ENCODE assay signal across 11 cellular contexts in the genomic region with DNA sequence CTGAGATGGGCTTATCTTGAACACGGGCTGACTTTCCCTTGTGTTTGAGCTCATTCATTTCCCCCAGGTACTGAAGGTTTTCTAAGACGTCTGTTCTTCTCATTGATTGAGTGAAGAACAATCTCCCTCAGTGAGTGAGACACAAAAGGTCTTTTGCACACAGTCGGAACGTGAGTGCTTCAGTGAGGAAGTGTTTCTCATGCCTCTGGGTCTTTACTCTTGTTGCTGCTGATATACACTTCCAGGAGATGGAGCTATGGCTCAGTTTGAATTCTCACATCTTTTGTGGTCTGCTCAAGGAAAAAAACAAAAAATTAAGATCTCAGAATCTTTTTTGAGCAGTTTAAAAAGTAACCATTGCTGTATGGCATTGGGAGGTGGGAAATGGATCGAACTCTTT.
DNase-seq lines count a peak whose midpoint lies in the region; ATAC-seq, FAIRE-seq and TF ChIP-seq lines count a peak whose summit lies in the region.
"Had no signal": no experiment of that assay in that cellular context is flagged by ENCODE, and none has a peak within 500 bp of the region (broad histone marks: within the 10 kb centered on the region; RNA-seq: fewer than 3 reads in every experiment).

No MANE protein-coding gene starts in this region.

- H3K4me1 ChIP-seq in HCT116 (ENCODE audit: control insufficient read depth in 1 of 2, insufficient read depth in 2 of 2, low read length in 2 of 2) = no peaks in the 10 kb centered on the region
- H3K4me1 ChIP-seq: parathyroid adenoma had no signal

- no peak for FAIRE-seq in GM12891 (lab: Jason Lieb, UNC)

- ATAC-seq in HCT116 = peak; percentile 69
- ATAC-seq: activated T-cell treated with anti-CD3 and anti-CD28 coated beads, Interleukin-2, amount 50 U/mL, for 72 hours had no signal

- H3K36me3 ChIP-seq in HCT116 (ENCODE audit: control insufficient read depth in 1 of 2, insufficient read depth in 2 of 2, low read length in 2 of 2) = no peaks in the 10 kb centered on the region

- H3K27me3 ChIP-seq in AG04450 (ENCODE audit: control insufficient read depth, insufficient read depth, low read length) = no peaks in the 10 kb centered on the region
- no peaks in the 10 kb centered on the region for H3K27me3 ChIP-seq in HCT116 (ENCODE audit: insufficient read depth, low read length)

- H3K79me2 ChIP-seq in HCT116 (ENCODE audit: insufficient read depth, low read length) = no peaks in the 10 kb centered on the region
- H3K79me2 ChIP-seq: parathyroid adenoma had no signal

- intact Hi-C loops in HCT116 (cut with micrococcal nuclease) = loop anchor here (1.0 kb wide), 1 partner anchor 267 kb away; no protein-coding TSS in a partner anchor

- DNase-seq in AG04450 (ENCODE audit: low read depth, low spot score) = peak; percentile 3
- DNase-seq in HCT116 (ENCODE audit: low read depth, low spot score) = no peak
- DNase-seq in RKO (ENCODE audit: low spot score) = peak; percentile 7
- DNase-seq in inferior parietal cortex (ENCODE audit: extremely low spot score) = peak; percentile 27
- no peak for DNase-seq in GM12891 (ENCODE audit: insufficient read length, low spot score)
- no peak for DNase-seq in NCI-H510A (lab: John Stamatoyannopoulos, UW)
- DNase-seq in NCI-H2171 (lab: John Stamatoyannopoulos, UW) = no peak
- no peak for DNase-seq in AML-193 (lab: John Stamatoyannopoulos, UW)
- DNase-seq: activated T-cell treated with anti-CD3 and anti-CD28 coated beads, Interleukin-2, amount 50 U/mL, for 72 hours; cortex of kidney had no signal

- no peaks in the 10 kb centered on the region for H4K20me1 ChIP-seq in HCT116 (ENCODE audit: insufficient read depth)

- peak; percentile 25; the same call in 1 of the 2 replicates for TF ChIP-seq RAD21 in HCT116 (IDR thresholded peaks at IDR 0.05; ENCODE audit: low read depth)

- H3K9me2 ChIP-seq in HCT116 (ENCODE audit: insufficient read depth) = no peaks in the 10 kb centered on the region

- no peak overlapping the region for H3K9ac ChIP-seq in HCT116 (ENCODE audit: low read length)
- H3K9ac ChIP-seq: parathyroid adenoma had no signal

- H3K9me3 ChIP-seq in AG04450 (ENCODE audit: control insufficient read depth, insufficient read depth, low read length) (no peaks in the 10 kb centered on the region), HCT116 (ENCODE audit: control insufficient read depth in 1 of 2, insufficient read depth in 1 of 2, low read depth in 1 of 2, low read length in 2 of 2) (no peaks in the 10 kb centered on the region)

- peak; percentile 61 for TF ChIP-seq CTCF in AG04450 (IDR thresholded peaks at IDR 0.05; ENCODE audit: low read depth, low read length)
- TF ChIP-seq CTCF in HCT116 (IDR thresholded peaks at IDR 0.05 in 2 of 3, conservative IDR thresholded peaks at IDR 0.05 in 1 of 3; ENCODE audit: borderline replicate concordance in 1 of 3, insufficient read depth in 1 of 3, low read depth in 2 of 3, low read length in 2 of 3) = peak; percentile 19 to 21 (median 20); a peak in 2 of 6 replicates

- no peak overlapping the region for H2AFZ ChIP-seq in HCT116 (ENCODE audit: low read depth, low read length, poor library complexity, severe bottlenecking)
- H2AFZ ChIP-seq: parathyroid adenoma had no signal

- no peak for TF ChIP-seq POLR2A in HCT116 (IDR thresholded peaks at IDR 0.05; ENCODE audit: borderline replicate concordance, extremely low read depth, insufficient read depth, insufficient read length)
- TF ChIP-seq POLR2A in GM12891 (IDR thresholded peaks at IDR 0.05; ENCODE audit: low read depth, low read length) = no peak

- BruUV-seq in HCT116 (replicated peaks; lab: Mats Ljungman, UMichigan) = no TSS peak

- H3K4me2 ChIP-seq in HCT116 (ENCODE audit: low read length) = no peak overlapping the region

- RAD21 ChIA-PET in HCT116 (lab: Charles Lee; ENCODE audit: low non-redundant PET in 1 of 2, low total read pairs in 2 of 2, uncharacterized antibody in 2 of 2, unreplicated experiment in 2 of 2) = no interaction called here

- CTCF ChIA-PET in AG04450 (lab: Charles Lee) (interaction anchor here (0.6 to 2.5 kb wide), 14 partner anchors 9 to 1189 kb away, joined by 3 to 26 read pairs (median 3); no protein-coding TSS in a partner anchor), HCT116 (lab: Charles Lee) (interaction anchor here (1.1 to 1.6 kb wide), 5 partner anchors 11 to 267 kb away, joined by 3 to 15 read pairs (median 4); no protein-coding TSS in a partner anchor)

- H3K4me3 ChIP-seq in AG04450 (ENCODE audit: low read depth, low read length) = no peak overlapping the region
- no peak overlapping the region for H3K4me3 ChIP-seq in HCT116 (replicated peaks in 1 of 2; ENCODE audit: low read depth in 1 of 2, low read length in 2 of 2)

- POLR2A ChIA-PET in AG04450 (lab: Yijun Ruan, JAX) (interaction anchor here (0.6 kb wide), 1 partner anchor 255 kb away, joined by 3 read pairs; no protein-coding TSS in a partner anchor), HCT116 (lab: Charles Lee) (no interaction called here)

- no peak overlapping the region for H3K27ac ChIP-seq in AG04450 (ENCODE audit: low read depth, low read length)
- no peak overlapping the region for H3K27ac ChIP-seq in HCT116 (ENCODE audit: low read depth, low read length)
- H3K27ac ChIP-seq: parathyroid adenoma had no signal

TF ChIP-seq in HCT116, 20 proteins besides CTCF, POLR2A, EP300 and RAD21:
- TF ChIP-seq ZFX (IDR thresholded peaks at IDR 0.05) = no peak
- TF ChIP-seq, protein P1, sequence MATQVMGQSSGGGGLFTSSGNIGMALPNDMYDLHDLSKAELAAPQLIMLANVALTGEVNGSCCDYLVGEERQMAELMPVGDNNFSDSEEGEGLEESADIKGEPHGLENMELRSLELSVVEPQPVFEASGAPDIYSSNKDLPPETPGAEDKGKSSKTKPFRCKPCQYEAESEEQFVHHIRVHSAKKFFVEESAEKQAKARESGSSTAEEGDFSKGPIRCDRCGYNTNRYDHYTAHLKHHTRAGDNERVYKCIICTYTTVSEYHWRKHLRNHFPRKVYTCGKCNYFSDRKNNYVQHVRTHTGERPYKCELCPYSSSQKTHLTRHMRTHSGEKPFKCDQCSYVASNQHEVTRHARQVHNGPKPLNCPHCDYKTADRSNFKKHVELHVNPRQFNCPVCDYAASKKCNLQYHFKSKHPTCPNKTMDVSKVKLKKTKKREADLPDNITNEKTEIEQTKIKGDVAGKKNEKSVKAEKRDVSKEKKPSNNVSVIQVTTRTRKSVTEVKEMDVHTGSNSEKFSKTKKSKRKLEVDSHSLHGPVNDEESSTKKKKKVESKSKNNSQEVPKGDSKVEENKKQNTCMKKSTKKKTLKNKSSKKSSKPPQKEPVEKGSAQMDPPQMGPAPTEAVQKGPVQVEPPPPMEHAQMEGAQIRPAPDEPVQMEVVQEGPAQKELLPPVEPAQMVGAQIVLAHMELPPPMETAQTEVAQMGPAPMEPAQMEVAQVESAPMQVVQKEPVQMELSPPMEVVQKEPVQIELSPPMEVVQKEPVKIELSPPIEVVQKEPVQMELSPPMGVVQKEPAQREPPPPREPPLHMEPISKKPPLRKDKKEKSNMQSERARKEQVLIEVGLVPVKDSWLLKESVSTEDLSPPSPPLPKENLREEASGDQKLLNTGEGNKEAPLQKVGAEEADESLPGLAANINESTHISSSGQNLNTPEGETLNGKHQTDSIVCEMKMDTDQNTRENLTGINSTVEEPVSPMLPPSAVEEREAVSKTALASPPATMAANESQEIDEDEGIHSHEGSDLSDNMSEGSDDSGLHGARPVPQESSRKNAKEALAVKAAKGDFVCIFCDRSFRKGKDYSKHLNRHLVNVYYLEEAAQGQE (IDR thresholded peaks at IDR 0.05; ENCODE audit: low read depth) = no peak
- TF ChIP-seq EZH2 (IDR thresholded peaks at IDR 0.05) = no peak

TF ChIP-seq in GM12891, 5 proteins besides CTCF, POLR2A, EP300 and RAD21:
- no peak for TF ChIP-seq TAF1 (IDR thresholded peaks at IDR 0.05; ENCODE audit: low read depth, low read length)
- no peak for TF ChIP-seq POU2F2 (IDR thresholded peaks at IDR 0.05; ENCODE audit: low read depth, low read length)
- TF ChIP-seq PAX5 (IDR thresholded peaks at IDR 0.05; ENCODE audit: insufficient read depth, low read length, severe bottlenecking) = no peak
- TF ChIP-seq SPI1 (IDR thresholded peaks at IDR 0.05; ENCODE audit: low read depth, low read length) = no peak
- no peak for TF ChIP-seq POLR2AphosphoS5 (IDR thresholded peaks at IDR 0.05; ENCODE audit: low read depth, low read length)

Comparison
In these comparisons a context has a peak if more than half of its experiments do, and no peak if none do; other contexts are left out.
1. DNase-seq: peak in AG04450 (single experiment), RKO (single experiment) and inferior parietal cortex (single experiment); none in HCT116 (single experiment), GM12891 (single experiment), NCI-H510A (single experiment), NCI-H2171 (single experiment) and AML-193 (0 of 2).